Comparison of ENCODE assay signal across 9 cellular contexts in genomic region chr4:183905081-183905592, GRCh38. TPM values are rescaled to one million over a fixed set of nuclear protein-coding genes. Genes with fewer than 3 reads are reported as not detected.
A peak's percentile ranks its signal among the peaks of the same experiment; 100 is the strongest.
DNase-seq lines count a peak whose midpoint lies in the region; ATAC-seq and TF ChIP-seq lines count a peak whose summit lies in the region.
"Had no signal": no experiment of that assay in that cellular context is flagged by ENCODE, and none has a peak within 500 bp of the region (broad histone marks: within the 10 kb centered on the region; RNA-seq: fewer than 3 reads in every experiment).

Gene STOX2, plus strand, starts transcription at chr4:183905307. Its CDS starts 1,484 bp downstream, at chr4:183906791.

- H3K36me3 Mint-ChIP-seq in neural progenitor cell = peaks cover 13% of the 10 kb centered on the region

- H3K79me2 ChIP-seq in neural progenitor cell (ENCODE audit: low read depth) = peaks cover 37% of the 10 kb centered on the region

- H3K27ac Mint-ChIP-seq in neural progenitor cell = peak within 1 kb of the TSS; percentile 93

- H3K27me3 ChIP-seq in neural progenitor cell = peaks cover 52% of the 10 kb centered on the region

- peaks cover 35% of the 10 kb centered on the region for H3F3A ChIP-seq in neural progenitor cell (ENCODE audit: low read depth)

- peaks cover 3% of the 10 kb centered on the region for H3K27me3 Mint-ChIP-seq in neural progenitor cell (ENCODE audit: insufficient read depth, low read depth)

- H3K9me3 ChIP-seq in neural progenitor cell (ENCODE audit: low read depth) = no peaks in the 10 kb centered on the region

- H3K4me2 ChIP-seq in neural progenitor cell = peak within 1 kb of the TSS; percentile 85

- TF ChIP-seq CTCF in neural progenitor cell (IDR thresholded peaks at IDR 0.05) = no peak

- H3K9me3 Mint-ChIP-seq in neural progenitor cell = peaks cover 14% of the 10 kb centered on the region

- H2AFZ ChIP-seq in neural progenitor cell (replicated peaks) = peak within 1 kb of the TSS; percentile 77

- no peak within 1 kb of the TSS for H3K9ac ChIP-seq in neural progenitor cell

- peaks cover 17% of the 10 kb centered on the region for H3K4me1 ChIP-seq in neural progenitor cell

- H4K20me1 ChIP-seq in neural progenitor cell (ENCODE audit: low read depth) = peaks cover 15% of the 10 kb centered on the region

- peak within 1 kb of the TSS; percentile 27 for H3K27ac ChIP-seq in neural progenitor cell

- H3K4me1 Mint-ChIP-seq in neural progenitor cell = peaks cover 13% of the 10 kb centered on the region

- peak; percentile 96 for ATAC-seq in Right ventricle myocardium superior (ENCODE audit: poor library complexity)
- ATAC-seq in HG02970 (IDR thresholded peaks at IDR 0.05; ENCODE audit: low FRiP score, unreplicated experiment) = no peak
- no peak for ATAC-seq in GM18520 (IDR thresholded peaks at IDR 0.05; ENCODE audit: unreplicated experiment)
- ATAC-seq in HG03565 (IDR thresholded peaks at IDR 0.05; ENCODE audit: unreplicated experiment) = no peak

- intact Hi-C loops in Right ventricle myocardium superior (cut with DNase I) = no loop called here

- no peaks in the 10 kb centered on the region for H3K36me3 ChIP-seq in neural progenitor cell

- peak within 1 kb of the TSS; percentile 92 for H3K4me3 Mint-ChIP-seq in neural progenitor cell

- H3K4me3 ChIP-seq in neural progenitor cell = peak within 1 kb of the TSS; percentile 67

- DNase-seq in DMS153 treated with DMSO at 0.1 percent for 48 hours (lab: John Stamatoyannopoulos, UW; ENCODE audit: unreplicated experiment) = peak; percentile 46
- peak; percentile 48 for DNase-seq in NCI-H1092 (lab: John Stamatoyannopoulos, UW)
- peak; percentile 39 to 52 for DNase-seq in activated T-cell treated with anti-CD3 and anti-CD28 coated beads, Interleukin-2, amount 50 U/mL, for 48 hours
- DNase-seq in Right ventricle myocardium superior = peak; percentile 90
- peak; percentile 92 for DNase-seq in neural progenitor cell (ENCODE audit: low spot score)

RNA-seq across cellular contexts. Expression of gene STOX2, which starts in this region (rescaled TPM):
- total RNA-seq in Right ventricle myocardium superior = 8.5 TPM
- 11.6 and 13.3 TPM in 2 replicates for total RNA-seq in neural progenitor cell (ENCODE audit: low replicate concordance)
- total RNA-seq: HT1080 had no signal
